ENCODE assay signal across 28 cellular contexts in the genomic region with DNA sequence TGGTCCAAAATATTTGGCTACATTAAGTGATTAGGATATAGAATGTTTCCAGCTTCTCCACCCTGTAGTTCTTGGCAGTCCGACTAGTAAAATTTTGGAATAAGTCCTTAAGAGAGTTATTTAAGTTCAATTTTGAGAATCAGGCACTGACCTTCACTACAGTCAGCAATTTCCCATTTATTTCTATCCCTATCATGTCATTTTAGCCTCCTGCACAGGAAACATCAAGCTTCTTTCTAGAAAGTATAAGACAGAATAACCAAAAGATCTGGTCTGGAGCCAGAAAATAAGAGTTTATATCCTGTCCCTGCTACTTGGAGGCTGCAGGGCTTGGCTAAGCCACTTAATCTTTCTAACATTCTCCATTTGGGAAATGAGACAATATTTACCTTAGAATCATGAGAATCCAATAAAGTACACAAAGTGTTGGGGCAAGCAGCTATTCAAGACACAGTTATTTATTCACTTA.
DNase-seq lines count a peak whose midpoint lies in the region; ATAC-seq and TF ChIP-seq lines count a peak whose summit lies in the region.
"Had no signal": no experiment of that assay in that cellular context is flagged by ENCODE, and none has a peak within 500 bp of the region (broad histone marks: within the 10 kb centered on the region; RNA-seq: fewer than 3 reads in every experiment).

No MANE protein-coding gene starts in this region.

- H3K36me3 Mint-ChIP-seq in neural progenitor cell: no peaks in the 10 kb centered on the region
- H3K36me3 Mint-ChIP-seq: stimulated activated effector memory CD8-positive, alpha-beta T cell treated with anti-CD3 and anti-CD28 coated beads, Interleukin-12 subunit alpha, Interleukin-12 subunit beta, amount 100 ng/mL, for 72 hours had no signal

- H3K9me3 ChIP-seq in right lobe of liver (no peaks in the 10 kb centered on the region), neural progenitor cell (ENCODE audit: low read depth) (no peaks in the 10 kb centered on the region)
- H3K9me3 ChIP-seq: ovary, sigmoid colon, suprapubic skin, uterus had no signal

- H3K27ac ChIP-seq in right lobe of liver (no peak overlapping the region), neural progenitor cell (no peak overlapping the region)
- H3K27ac ChIP-seq: ovary, sigmoid colon, suprapubic skin, uterus had no signal

- H4K20me1 ChIP-seq in neural progenitor cell (ENCODE audit: low read depth): no peaks in the 10 kb centered on the region

- H3K4me3 Mint-ChIP-seq in neural progenitor cell: no peak overlapping the region
- H3K4me3 Mint-ChIP-seq: activated B cell treated with CpG ODN at 0.5 μM for 24 hours; activated naive CD8-positive, alpha-beta T cell; activated T-helper 17 cell treated with anti-CD3 and anti-CD28 coated beads, Interleukin-2, amount 50 U/mL, for 72 hours; CD8-positive, alpha-beta T cell; naive B cell; stimulated activated effector memory CD8-positive, alpha-beta T cell treated with anti-CD3 and anti-CD28 coated beads, Interleukin-12 subunit alpha, Interleukin-12 subunit beta, amount 100 ng/mL, for 72 hours had no signal

- no peak overlapping the region for H3K9ac ChIP-seq in neural progenitor cell

- DNase-seq in AG04449 (ENCODE audit: low read depth, low spot score) (peak; percentile 29), GM04503 (ENCODE audit: low read depth) (peak; percentile 57), dermis blood vessel endothelial cell (peak; percentile 4), right lobe of liver (no peak), neural progenitor cell (ENCODE audit: low spot score) (no peak), NOMO-1 (lab: John Stamatoyannopoulos, UW; ENCODE audit: unreplicated experiment in 2 of 2) (no peak)
- DNase-seq: activated B cell treated with CpG ODN at 0.5 μM for 24 hours; activated CD4-positive, alpha-beta T cell treated with anti-CD3 and anti-CD28 coated beads, Interleukin-2, amount 50 U/mL, for 4 hours; activated CD8-positive, alpha-beta memory T cell treated with anti-CD3 and anti-CD28 coated beads, Interleukin-2, amount 50 U/mL, for 4 hours; CD8-positive, alpha-beta T cell; cerebellar nuclear complex; effector memory CD4-positive, alpha-beta T cell; GF-D8; naive B cell; NCI-H1105 treated with DMSO at 0.1 percent for 48 hours; NCI-H2081; ovary; RPMI8226; sigmoid colon; T1000; uterus had no signal

- H3K9me3 Mint-ChIP-seq in neural progenitor cell: no peaks in the 10 kb centered on the region
- H3K9me3 Mint-ChIP-seq: activated B cell treated with CpG ODN at 0.5 μM for 24 hours; stimulated activated effector memory CD8-positive, alpha-beta T cell treated with anti-CD3 and anti-CD28 coated beads, Interleukin-12 subunit alpha, Interleukin-12 subunit beta, amount 100 ng/mL, for 72 hours had no signal

- TF ChIP-seq CTCF in AG04449 (IDR thresholded peaks at IDR 0.05; ENCODE audit: insufficient read depth, low read length, missing control alignments): no peak
- TF ChIP-seq CTCF in right lobe of liver (IDR thresholded peaks at IDR 0.05): no peak
- no peak for TF ChIP-seq CTCF in neural progenitor cell (IDR thresholded peaks at IDR 0.05)

- no peaks in the 10 kb centered on the region for H3K27me3 ChIP-seq in right lobe of liver
- H3K27me3 ChIP-seq in neural progenitor cell: no peaks in the 10 kb centered on the region
- H3K27me3 ChIP-seq: ovary, sigmoid colon, suprapubic skin, uterus had no signal

- intact Hi-C loops in right lobe of liver (cut with DNase I): no loop called here

- H3F3A ChIP-seq in neural progenitor cell (ENCODE audit: low read depth): no peaks in the 10 kb centered on the region

- no peaks in the 10 kb centered on the region for H3K4me1 Mint-ChIP-seq in neural progenitor cell
- H3K4me1 Mint-ChIP-seq: activated B cell treated with CpG ODN at 0.5 μM for 24 hours; activated T-helper 17 cell treated with anti-CD3 and anti-CD28 coated beads, Interleukin-2, amount 50 U/mL, for 72 hours had no signal

- H3K4me3 ChIP-seq in AG04449 (ENCODE audit: low read depth, low read length) (no peak overlapping the region), right lobe of liver (no peak overlapping the region), neural progenitor cell (no peak overlapping the region)
- H3K4me3 ChIP-seq: ovary, sigmoid colon, suprapubic skin, uterus had no signal

- H3K27me3 Mint-ChIP-seq in neural progenitor cell (ENCODE audit: insufficient read depth, low read depth): no peaks in the 10 kb centered on the region
- H3K27me3 Mint-ChIP-seq: activated B cell treated with CpG ODN at 0.5 μM for 24 hours; activated naive CD8-positive, alpha-beta T cell; activated T-helper 17 cell treated with anti-CD3 and anti-CD28 coated beads, Interleukin-2, amount 50 U/mL, for 72 hours; naive B cell had no signal

- no peak overlapping the region for H3K4me2 ChIP-seq in neural progenitor cell

- no peak overlapping the region for H3K27ac Mint-ChIP-seq in neural progenitor cell
- H3K27ac Mint-ChIP-seq: activated B cell treated with CpG ODN at 0.5 μM for 24 hours; activated naive CD8-positive, alpha-beta T cell; activated T-helper 17 cell treated with anti-CD3 and anti-CD28 coated beads, Interleukin-2, amount 50 U/mL, for 72 hours; CD8-positive, alpha-beta T cell; stimulated activated effector memory CD8-positive, alpha-beta T cell treated with anti-CD3 and anti-CD28 coated beads, Interleukin-12 subunit alpha, Interleukin-12 subunit beta, amount 100 ng/mL, for 72 hours had no signal

- no peak overlapping the region for H2AFZ ChIP-seq in neural progenitor cell (replicated peaks)

- CTCF ChIA-PET in AG04449 (lab: Yijun Ruan, JAX): interaction anchor here (0.7 to 1.2 kb wide), 2 partner anchors 10 to 13 kb away, joined by 3 read pairs; no protein-coding TSS in a partner anchor

- H3K36me3 ChIP-seq in right lobe of liver (no peaks in the 10 kb centered on the region), neural progenitor cell (no peaks in the 10 kb centered on the region)
- H3K36me3 ChIP-seq: ovary, sigmoid colon, suprapubic skin, uterus had no signal

- POLR2A ChIA-PET in AG04449 (lab: Yijun Ruan, JAX): interaction anchor here (0.5 kb wide), 1 partner anchor 426 kb away, joined by 3 read pairs; no protein-coding TSS in a partner anchor

- WGBS in right lobe of liver (ENCODE audit: insufficient coverage, low coverage, low lambda C conversion rate, missing lambda C conversion rate): 60% methylated on average over 1 of the region's 1 CpG

- H3K4me1 ChIP-seq in right lobe of liver (peaks cover 0 to 16% (median 7%) of the 10 kb centered on the region in 4 donors), neural progenitor cell (no peaks in the 10 kb centered on the region)

- peak; percentile 58 to 77 (median 70) for ATAC-seq in right lobe of liver
- ATAC-seq in GM21360 (IDR thresholded peaks at IDR 0.05; ENCODE audit: unreplicated experiment): no peak
- no peak for ATAC-seq in GM21515 (IDR thresholded peaks at IDR 0.05; ENCODE audit: unreplicated experiment)
- ATAC-seq: activated T-helper 17 cell treated with anti-CD3 and anti-CD28 coated beads, Interleukin-2, amount 50 U/mL, for 72 hours; CD8-positive, alpha-beta T cell; esophagus mucosa; stimulated activated effector memory CD8-positive, alpha-beta T cell treated with anti-CD3 and anti-CD28 coated beads, Interleukin-12 subunit alpha, Interleukin-12 subunit beta, amount 100 ng/mL, for 72 hours had no signal

- TF ChIP-seq POLR2A in right lobe of liver (IDR thresholded peaks at IDR 0.05): no peak

- no peaks in the 10 kb centered on the region for H3K79me2 ChIP-seq in neural progenitor cell (ENCODE audit: low read depth)

Comparison
In these comparisons a context has a peak if more than half of its experiments do, and no peak if none do; other contexts are left out.
1. DNase-seq: peak in AG04449 (single experiment), GM04503 (single experiment) and dermis blood vessel endothelial cell (single experiment); none in right lobe of liver (0 of 3), neural progenitor cell (single experiment) and NOMO-1 (0 of 2).
2. ATAC-seq: peak in right lobe of liver (4 of 4); none in GM21360 (single experiment) and GM21515 (single experiment).